34 cellular contexts compared by ENCODE assay signal in genomic region chr3:14159426-14159825, GRCh38.
"Had no signal": no experiment of that assay in that cellular context is flagged by ENCODE, and none has a peak within 500 bp of the region (broad histone marks: within the 10 kb centered on the region; RNA-seq: fewer than 3 reads in every experiment).

No MANE protein-coding gene starts in this region.

- H3K27ac ChIP-seq: body of pancreas, brain microvascular endothelial cell, breast epithelium, VCaP had no signal

- H3K27me3 ChIP-seq: adrenal gland, body of pancreas, brain microvascular endothelial cell, breast epithelium had no signal

- H3K4me3 ChIP-seq: adrenal gland, body of pancreas, breast epithelium had no signal

- H3K27ac Mint-ChIP-seq: activated B cell treated with CpG ODN at 0.5 μM for 24 hours; activated CD4-positive, alpha-beta memory T cell treated with anti-CD3 and anti-CD28 coated beads for 36 hours; activated CD4-positive, alpha-beta T cell treated with anti-CD3 and anti-CD28 coated beads, Interleukin-2, amount 10 ng/mL, durations not matched to agents 24 days and 14 days; activated naive CD4-positive, alpha-beta T cell treated with anti-CD3 and anti-CD28 coated beads, Interleukin-2, amount 10 ng/mL, durations not matched to agents 7 days and 5 days; activated naive CD4-positive, alpha-beta T cell treated with anti-CD3 and anti-CD28 coated beads, Interleukin-2, amount 50 U/mL, for 24 hours; activated naive CD8-positive, alpha-beta T cell; activated naive CD8-positive, alpha-beta T cell treated with anti-CD3 and anti-CD28 coated beads, Interleukin-2, amount 10 ng/mL, durations not matched to agents 7 days and 5 days; activated naive CD8-positive, alpha-beta T cell treated with anti-CD3 and anti-CD28 coated beads, Interleukin-2, amount 50 U/mL, for 24 hours; activated T-cell treated with anti-CD3 and anti-CD28 coated beads, Interleukin-2, amount 50 U/mL, for 24 hours; T-helper 1 cell treated with Interleukin-12 subunit alpha and Interleukin-12 subunit beta and Interleukin-4 antibody, amounts not matched to agents 30 μg/mL and 1 μg/mL, for 36 hours; T-helper 2 cell treated with Interferon-gamma antibody and Interleukin-4, amounts not matched to agents 5 μg/mL and 100 μg/mL, for 36 hours had no signal

- FAIRE-seq: astrocyte, colon, TTC549 had no signal

- DNase-seq: activated B cell treated with CpG ODN at 0.5 μM for 24 hours; activated CD4-positive, alpha-beta memory T cell treated with anti-CD3 and anti-CD28 coated beads for 36 hours; activated CD4-positive, alpha-beta T cell treated with anti-CD3 and anti-CD28 coated beads for 4 hours; activated CD4-positive, alpha-beta T cell treated with anti-CD3 and anti-CD28 coated beads, Interleukin-2, amount 10 ng/mL, durations not matched to agents 24 days and 14 days; activated CD4-positive, alpha-beta T cell treated with anti-CD3 and anti-CD28 coated beads, Interleukin-2, amount 50 U/mL, for 1 hour; activated CD4-positive, alpha-beta T cell treated with anti-CD3 and anti-CD28 coated beads, Interleukin-2, amount 50 U/mL, for 4 hours; activated CD4-positive, CD25-positive, alpha-beta regulatory T cell treated with anti-CD3 and anti-CD28 coated beads, Interleukin-2, amount 50 U/mL, for 72 hours; activated CD8-positive, alpha-beta memory T cell treated with anti-CD3 and anti-CD28 coated beads, Interleukin-2, amount 50 U/mL, for 4 hours; activated gamma-delta T cell; activated naive CD4-positive, alpha-beta T cell treated with anti-CD3 and anti-CD28 coated beads, Interleukin-2, amount 10 ng/mL, durations not matched to agents 7 days and 5 days; activated naive CD4-positive, alpha-beta T cell treated with Interleukin-2 at 50 U/mL for 16 hours; activated naive CD8-positive, alpha-beta T cell treated with anti-CD3 and anti-CD28 coated beads, Interleukin-2, amount 10 ng/mL, durations not matched to agents 7 days and 5 days; activated naive CD8-positive, alpha-beta T cell treated with anti-CD3 and anti-CD28 coated beads, Interleukin-2, amount 50 U/mL, for 24 hours; activated T-cell treated with anti-CD3 and anti-CD28 coated beads for 4 hours; activated T-cell treated with anti-CD3 and anti-CD28 coated beads, Interleukin-2, amount 50 U/mL, for 24 hours; activated T-cell treated with anti-CD3 and anti-CD28 coated beads, Interleukin-2, amount 50 U/mL, for 48 hours; adrenal gland; amniotic stem cell; aorta; body of pancreas; brain microvascular endothelial cell; central memory CD4-positive, alpha-beta T cell; T-helper 1 cell; T-helper 2 cell; T-helper 9 cell had no signal

- H3K4me3 Mint-ChIP-seq: activated B cell treated with CpG ODN at 0.5 μM for 24 hours; activated CD4-positive, alpha-beta memory T cell treated with anti-CD3 and anti-CD28 coated beads for 36 hours; activated CD4-positive, alpha-beta T cell treated with anti-CD3 and anti-CD28 coated beads, Interleukin-2, amount 10 ng/mL, durations not matched to agents 24 days and 14 days; activated naive CD4-positive, alpha-beta T cell treated with anti-CD3 and anti-CD28 coated beads, Interleukin-2, amount 10 ng/mL, durations not matched to agents 7 days and 5 days; activated naive CD4-positive, alpha-beta T cell treated with anti-CD3 and anti-CD28 coated beads, Interleukin-2, amount 50 U/mL, for 24 hours; activated naive CD8-positive, alpha-beta T cell; activated naive CD8-positive, alpha-beta T cell treated with anti-CD3 and anti-CD28 coated beads, Interleukin-2, amount 10 ng/mL, durations not matched to agents 7 days and 5 days; activated naive CD8-positive, alpha-beta T cell treated with anti-CD3 and anti-CD28 coated beads, Interleukin-2, amount 50 U/mL, for 24 hours; activated T-cell treated with anti-CD3 and anti-CD28 coated beads, Interleukin-2, amount 50 U/mL, for 24 hours; T-helper 1 cell treated with Interleukin-12 subunit alpha and Interleukin-12 subunit beta and Interleukin-4 antibody, amounts not matched to agents 30 μg/mL and 1 μg/mL, for 36 hours; T-helper 2 cell treated with Interferon-gamma antibody and Interleukin-4, amounts not matched to agents 5 μg/mL and 100 μg/mL, for 36 hours had no signal

- ATAC-seq: activated naive CD8-positive, alpha-beta T cell treated with anti-CD3 and anti-CD28 coated beads, Interleukin-2, amount 50 U/mL, for 24 hours; body of pancreas had no signal

- H3K27me3 Mint-ChIP-seq: activated B cell treated with CpG ODN at 0.5 μM for 24 hours; activated CD4-positive, alpha-beta memory T cell treated with anti-CD3 and anti-CD28 coated beads for 36 hours; activated CD4-positive, alpha-beta T cell treated with anti-CD3 and anti-CD28 coated beads, Interleukin-2, amount 10 ng/mL, durations not matched to agents 24 days and 14 days; activated naive CD4-positive, alpha-beta T cell treated with anti-CD3 and anti-CD28 coated beads, Interleukin-2, amount 10 ng/mL, durations not matched to agents 7 days and 5 days; activated naive CD4-positive, alpha-beta T cell treated with anti-CD3 and anti-CD28 coated beads, Interleukin-2, amount 50 U/mL, for 24 hours; activated naive CD8-positive, alpha-beta T cell; activated naive CD8-positive, alpha-beta T cell treated with anti-CD3 and anti-CD28 coated beads, Interleukin-2, amount 10 ng/mL, durations not matched to agents 7 days and 5 days; activated naive CD8-positive, alpha-beta T cell treated with anti-CD3 and anti-CD28 coated beads, Interleukin-2, amount 50 U/mL, for 24 hours; activated T-cell treated with anti-CD3 and anti-CD28 coated beads, Interleukin-2, amount 50 U/mL, for 24 hours had no signal

- H3K4me1 Mint-ChIP-seq: activated B cell treated with CpG ODN at 0.5 μM for 24 hours; activated naive CD8-positive, alpha-beta T cell treated with anti-CD3 and anti-CD28 coated beads, Interleukin-2, amount 10 ng/mL, durations not matched to agents 7 days and 5 days had no signal

- H3K4me1 ChIP-seq: body of pancreas, breast epithelium had no signal
